ENCODE assay signal across 31 cellular contexts in the genomic region with DNA sequence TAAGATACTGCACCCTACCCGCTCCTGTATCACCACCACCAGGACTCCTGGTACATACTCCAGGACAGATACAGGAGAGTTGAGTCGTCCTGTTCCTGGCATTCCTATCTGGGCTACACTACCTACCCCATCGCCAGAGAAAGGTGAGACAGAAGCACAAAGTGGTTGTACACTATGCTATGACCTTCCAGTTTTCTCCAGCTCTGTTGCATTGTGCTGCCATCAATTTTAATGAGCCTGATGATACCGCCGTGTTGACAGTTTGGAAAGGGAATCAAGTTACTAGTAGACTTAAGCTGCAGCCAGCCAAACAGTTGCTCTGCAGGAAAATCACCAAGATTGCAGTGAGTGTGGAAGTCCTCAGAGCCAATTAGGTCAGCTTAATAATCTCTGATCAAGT. TPM values are rescaled to one million over a fixed set of nuclear protein-coding genes. Genes with fewer than 3 reads are reported as not detected.
DNase-seq lines count a peak whose midpoint lies in the region; ATAC-seq, FAIRE-seq and TF ChIP-seq lines count a peak whose summit lies in the region.
"Had no signal": no experiment of that assay in that cellular context is flagged by ENCODE, and none has a peak within 500 bp of the region (broad histone marks: within the 10 kb centered on the region; RNA-seq: fewer than 3 reads in every experiment).

No MANE protein-coding gene starts in this region.

- TF ChIP-seq CTCF in HepG2 (CRISPR knock-in tag; IDR thresholded peaks at IDR 0.05), result no peak
- TF ChIP-seq CTCF in right lobe of liver (IDR thresholded peaks at IDR 0.05), result no peak
- no peak for TF ChIP-seq CTCF in HFFc6 (IDR thresholded peaks at IDR 0.05)
- no peak for TF ChIP-seq CTCF in pancreas (IDR thresholded peaks at IDR 0.05)

- ATAC-seq in HepG2 (peak; percentile 13), right lobe of liver (no peak), T-helper 17 cell (no peak), pancreas (no peak)
- ATAC-seq: activated CD4-positive, CD25-positive, alpha-beta regulatory T cell treated with anti-CD3 and anti-CD28 coated beads, Interleukin-2, amount 50 U/mL, for 24 hours; gastroesophageal sphincter; mucosa of descending colon; natural killer cell; SK-N-SH treated with all-trans-retinoic acid at 6 μM for 48 hours; stimulated activated naive CD8-positive, alpha-beta T cell treated with anti-CD3 and anti-CD28 coated beads, Interleukin-15, Interleukin-2, amounts not matched to agents 100 U/mL and 50 U/mL, for 24 hours had no signal

- FAIRE-seq in HepG2 (lab: Jason Lieb, UNC), result no peak
- FAIRE-seq in pancreas (lab: Jason Lieb, UNC), result no peak
- FAIRE-seq: endothelial cell of umbilical vein, GM12892, TTC549, urothelium cell line had no signal

- peaks cover 13 to 56% of the 10 kb centered on the region in 2 experiments for H3K36me3 ChIP-seq in HepG2 (replicated peaks in 1 of 2; ENCODE audit: control insufficient read depth in 1 of 2, insufficient read depth in 2 of 2, low read length in 2 of 2)
- H3K36me3 ChIP-seq in right lobe of liver, result peaks cover 12 to 58% (median 25%) of the 10 kb centered on the region in 4 donors
- H3K36me3 ChIP-seq in pancreas, result peaks cover 4 to 33% (median 19%) of the 10 kb centered on the region in 3 donors
- H3K36me3 ChIP-seq in CD4-positive, alpha-beta memory T cell (ENCODE audit: insufficient read depth, low read length), result peaks cover 48% of the 10 kb centered on the region

- no TSS peak for BruUV-seq in HepG2 (replicated peaks; lab: Mats Ljungman, UMichigan)

- H3K36me3 Mint-ChIP-seq in T-helper 17 cell (ENCODE audit: low read depth) (peaks cover 16% of the 10 kb centered on the region), HFFc6 (ENCODE audit: low read depth) (peaks cover 37% of the 10 kb centered on the region)
- H3K36me3 Mint-ChIP-seq in CD4-positive, alpha-beta memory T cell, result peaks cover 44 to 52% of the 10 kb centered on the region in 2 donors

- H3K9me3 Mint-ChIP-seq in HFFc6, result no peaks in the 10 kb centered on the region
- H3K9me3 Mint-ChIP-seq in CD4-positive, alpha-beta memory T cell, result no peaks in the 10 kb centered on the region
- H3K9me3 Mint-ChIP-seq: activated CD4-positive, alpha-beta memory T cell treated with anti-CD3 and anti-CD28 coated beads, Interleukin-2, amount 10 ng/mL, durations not matched to agents 7 days and 5 days; activated naive CD4-positive, alpha-beta T cell treated with anti-CD3 and anti-CD28 coated beads, Interleukin-2, amount 50 U/mL, for 24 hours; activated T-helper 2 cell treated with anti-CD3 and anti-CD28 coated beads, Interferon-gamma antibody, Interleukin-2, Interleukin-4, amounts not matched to agents 10 μg/mL and 5 μg/mL and 100 μg/mL, durations not matched to agents 14 hours and 24 hours and 36 hours; natural killer cell; T-helper 1 cell treated with Interleukin-12 subunit alpha and Interleukin-12 subunit beta and Interleukin-4 antibody, amounts not matched to agents 30 μg/mL and 1 μg/mL, for 36 hours had no signal

- no peak for TF ChIP-seq EP300 in HepG2 (IDR thresholded peaks at IDR 0.05; ENCODE audit: low read depth in 2 of 2, low read length in 2 of 2)
- no peak for TF ChIP-seq EP300 in HepG2 (CRISPR knock-in tag; IDR thresholded peaks at IDR 0.05; ENCODE audit: borderline replicate concordance)

- H3K27ac ChIP-seq in HepG2 (ENCODE audit: extremely low read length, insufficient read depth, low read length) (no peak overlapping the region), right lobe of liver (no peak overlapping the region), pancreas (no peak overlapping the region)
- H3K27ac ChIP-seq in CD4-positive, alpha-beta memory T cell (ENCODE audit: low read depth, low read length), result no peak overlapping the region
- H3K27ac ChIP-seq: brain microvascular endothelial cell, gastroesophageal sphincter, PC-9 had no signal

- DNase-seq in HepG2 (ENCODE audit: low spot score), result no peak
- no peak for DNase-seq in right lobe of liver
- DNase-seq in T-helper 17 cell, result no peak
- DNase-seq in left kidney (ENCODE audit: low read depth, low spot score), result peak; percentile 56
- DNase-seq in HFFc6, result no peak
- no peak for DNase-seq in pancreas
- DNase-seq in CD4-positive, alpha-beta memory T cell, result no peak
- DNase-seq: activated CD4-positive, alpha-beta memory T cell treated with anti-CD3 and anti-CD28 coated beads, Interleukin-2, amount 10 ng/mL, durations not matched to agents 7 days and 5 days; amniotic stem cell; brain microvascular endothelial cell; COR-L47; kidney glomerular epithelial cell; mammary epithelial cell; mucosa of descending colon; natural killer cell; NCI-H1436 treated with DMSO at 0.1 percent for 48 hours; NCI-H446 treated with DMSO at 0.1 percent for 48 hours; NK-92 treated with Interleukin-12 subunit alpha and Interleukin-12 subunit beta, amount 100 ng/mL, for 24 hours; PC-9; stimulated activated naive CD8-positive, alpha-beta T cell treated with anti-CD3 and anti-CD28 coated beads, Interleukin-15, Interleukin-2, amounts not matched to agents 100 U/mL and 50 U/mL, for 24 hours had no signal

- no peak overlapping the region for H3K4me2 ChIP-seq in HepG2 (ENCODE audit: low read depth, low read length)
- H3K4me2 ChIP-seq: PC-9, smooth muscle cell had no signal

- CTCF ChIA-PET in HepG2 (lab: Yijun Ruan, JAX; ENCODE audit: low intra/inter-chr PET ratio, low total read pairs), result no interaction called here
- CTCF ChIA-PET in CD4-positive, alpha-beta memory T cell (lab: Charles Lee; ENCODE audit: partially characterized antibody), result interaction anchor here (1.0 to 2.2 kb wide), 2 partner anchors 11 to 16 kb away, joined by 3 to 8 read pairs; no protein-coding TSS in a partner anchor

- H2AFZ ChIP-seq in HepG2 (ENCODE audit: low read length), result no peak overlapping the region
- H2AFZ ChIP-seq: PC-9 had no signal

- no peaks in the 10 kb centered on the region for H3K4me1 Mint-ChIP-seq in T-helper 17 cell
- H3K4me1 Mint-ChIP-seq in HFFc6 (ENCODE audit: low read depth), result peaks cover 20% of the 10 kb centered on the region
- H3K4me1 Mint-ChIP-seq in CD4-positive, alpha-beta memory T cell, result peaks cover 0 to 2% (median 0%) of the 10 kb centered on the region in 4 donors
- H3K4me1 Mint-ChIP-seq: activated CD4-positive, alpha-beta memory T cell treated with anti-CD3 and anti-CD28 coated beads, Interleukin-2, amount 10 ng/mL, durations not matched to agents 7 days and 5 days had no signal

- H3K27me3 ChIP-seq in HepG2 (ENCODE audit: control insufficient read depth in 1 of 2, insufficient read depth in 2 of 2, low read length in 2 of 2) (no peaks in the 10 kb centered on the region), right lobe of liver (no peaks in the 10 kb centered on the region), pancreas (no peaks in the 10 kb centered on the region)
- no peaks in the 10 kb centered on the region for H3K27me3 ChIP-seq in CD4-positive, alpha-beta memory T cell (ENCODE audit: insufficient read depth, low read length)
- H3K27me3 ChIP-seq: brain microvascular endothelial cell, gastroesophageal sphincter had no signal

- intact Hi-C loops in HepG2 (cut with micrococcal nuclease; ENCODE audit: unreplicated experiment) (no loop called here), right lobe of liver (cut with DNase I) (no loop called here), pancreas (cut with DNase I) (no loop called here)
- intact Hi-C loops in CD4-positive, alpha-beta memory T cell (cut with micrococcal nuclease), result no loop called here

- TF ChIP-seq POLR2A in HepG2 (IDR thresholded peaks at IDR 0.05; ENCODE audit: insufficient read depth in 1 of 2, low read depth in 2 of 2, low read length in 2 of 2), result no peak
- no peak for TF ChIP-seq POLR2A in right lobe of liver (IDR thresholded peaks at IDR 0.05)

- peak overlapping the region; percentile 67 for H3K27ac Mint-ChIP-seq in T-helper 17 cell
- no peak overlapping the region; the same call in 1 of the 2 replicates for H3K27ac Mint-ChIP-seq in HFFc6
- H3K27ac Mint-ChIP-seq in CD4-positive, alpha-beta memory T cell, result peak overlapping the region in 1 of 7 donors; percentile 12
- H3K27ac Mint-ChIP-seq: activated CD4-positive, alpha-beta memory T cell treated with anti-CD3 and anti-CD28 coated beads, Interleukin-2, amount 10 ng/mL, durations not matched to agents 7 days and 5 days; activated naive CD4-positive, alpha-beta T cell treated with anti-CD3 and anti-CD28 coated beads, Interleukin-2, amount 50 U/mL, for 24 hours; activated T-helper 2 cell treated with anti-CD3 and anti-CD28 coated beads, Interferon-gamma antibody, Interleukin-2, Interleukin-4, amounts not matched to agents 10 μg/mL and 5 μg/mL and 100 μg/mL, durations not matched to agents 14 hours and 24 hours and 36 hours; T-helper 1 cell treated with Interleukin-12 subunit alpha and Interleukin-12 subunit beta and Interleukin-4 antibody, amounts not matched to agents 30 μg/mL and 1 μg/mL, for 36 hours had no signal

- no peaks in the 10 kb centered on the region for H3K79me2 ChIP-seq in HepG2 (ENCODE audit: insufficient read depth, low read length)

- no peaks in the 10 kb centered on the region for H4K20me1 ChIP-seq in HepG2 (ENCODE audit: insufficient read depth, low read length)

- WGBS in HepG2 (ENCODE audit: low lambda C conversion rate), result 99% methylated on average over 5 of the region's 5 CpGs
- 94% methylated on average over 5 of the region's 5 CpGs for WGBS in right lobe of liver (ENCODE audit: insufficient coverage, low coverage, low lambda C conversion rate, missing lambda C conversion rate)
- 84 to 86% methylated on average over 5 of the region's 5 CpGs for WGBS in pancreas, 2 donors

- H3K9ac ChIP-seq in HepG2 (ENCODE audit: insufficient read depth, low read depth, low read length), result no peak overlapping the region

- no peak overlapping the region for H3K4me3 Mint-ChIP-seq in T-helper 17 cell
- H3K4me3 Mint-ChIP-seq in HFFc6, result no peak overlapping the region
- no peak overlapping the region for H3K4me3 Mint-ChIP-seq in CD4-positive, alpha-beta memory T cell
- H3K4me3 Mint-ChIP-seq: activated CD4-positive, alpha-beta memory T cell treated with anti-CD3 and anti-CD28 coated beads, Interleukin-2, amount 10 ng/mL, durations not matched to agents 7 days and 5 days; activated naive CD4-positive, alpha-beta T cell treated with anti-CD3 and anti-CD28 coated beads, Interleukin-2, amount 50 U/mL, for 24 hours; natural killer cell; T-helper 1 cell treated with Interleukin-12 subunit alpha and Interleukin-12 subunit beta and Interleukin-4 antibody, amounts not matched to agents 30 μg/mL and 1 μg/mL, for 36 hours had no signal

- in situ Hi-C loops in HepG2 (cut with HindIII; ENCODE audit: extremely low pct_ligation_motif_present, low pct_unique_long_range_greater_than_20kb), result no loop called here

- H3K4me3 ChIP-seq in HepG2 (replicated peaks in 1 of 3; ENCODE audit: insufficient read depth in 1 of 3, low read depth in 2 of 3, low read length in 3 of 3) (no peak overlapping the region), right lobe of liver (no peak overlapping the region), pancreas (no peak overlapping the region)
- no peak overlapping the region for H3K4me3 ChIP-seq in CD4-positive, alpha-beta memory T cell (ENCODE audit: low read length in 2 of 2)
- H3K4me3 ChIP-seq: gastroesophageal sphincter, mucosa of descending colon, PC-9, smooth muscle cell had no signal

- POLR2A ChIA-PET in HepG2 (lab: Yijun Ruan, JAX), result no interaction called here
- POLR2A ChIA-PET in CD4-positive, alpha-beta memory T cell (lab: Charles Lee; ENCODE audit: partially characterized antibody), result interaction anchor here (1.8 kb wide), 1 partner anchor 32 kb away, joined by 5 read pairs; no protein-coding TSS in a partner anchor

- H3K27me3 Mint-ChIP-seq in T-helper 17 cell (no peaks in the 10 kb centered on the region), HFFc6 (ENCODE audit: insufficient read depth) (no peaks in the 10 kb centered on the region)
- H3K27me3 Mint-ChIP-seq in CD4-positive, alpha-beta memory T cell, result no peaks in the 10 kb centered on the region
- H3K27me3 Mint-ChIP-seq: activated CD4-positive, alpha-beta memory T cell treated with anti-CD3 and anti-CD28 coated beads, Interleukin-2, amount 10 ng/mL, durations not matched to agents 7 days and 5 days; activated naive CD4-positive, alpha-beta T cell treated with anti-CD3 and anti-CD28 coated beads, Interleukin-2, amount 50 U/mL, for 24 hours had no signal

- no peaks in the 10 kb centered on the region for H3K4me1 ChIP-seq in HepG2 (ENCODE audit: insufficient read depth, low read length)
- H3K4me1 ChIP-seq in right lobe of liver, result peaks cover 0 to 8% (median 0%) of the 10 kb centered on the region in 4 donors
- H3K4me1 ChIP-seq in pancreas, result no peaks in the 10 kb centered on the region
- no peaks in the 10 kb centered on the region for H3K4me1 ChIP-seq in CD4-positive, alpha-beta memory T cell (ENCODE audit: insufficient read depth, low read length)
- H3K4me1 ChIP-seq: gastroesophageal sphincter had no signal

- no peaks in the 10 kb centered on the region for H3K9me3 ChIP-seq in HepG2 (ENCODE audit: low read length)
- H3K9me3 ChIP-seq in right lobe of liver, result no peaks in the 10 kb centered on the region
- no peaks in the 10 kb centered on the region for H3K9me3 ChIP-seq in T-helper 17 cell (ENCODE audit: control insufficient read depth, low read length, poor library complexity, severe bottlenecking)
- H3K9me3 ChIP-seq in pancreas, result no peaks in the 10 kb centered on the region
- no peaks in the 10 kb centered on the region for H3K9me3 ChIP-seq in CD4-positive, alpha-beta memory T cell (ENCODE audit: control insufficient read depth in 1 of 2, low read length in 2 of 2)
- H3K9me3 ChIP-seq: gastroesophageal sphincter, mucosa of descending colon had no signal

- no peak for TF ChIP-seq RAD21 in HepG2 (CRISPR knock-in tag; IDR thresholded peaks at IDR 0.05)

RNA-seq across cellular contexts. Expression of a gene that starts 35.2 kb away (rescaled TPM):
- total RNA-seq in HepG2 (2016; rRNA removed; fragmentation: Illumina TruSeq; extraction: Trizol), result 22.1 and 67.0 TPM in 2 replicates
- total RNA-seq in HepG2 (2016; cell fraction: cytosol; rRNA removed; fragmentation: Illumina TruSeq; extraction: Trizol; ENCODE audit: low read depth), result 19.9 and 21.3 TPM in 2 replicates
- total RNA-seq in HepG2 (2016; cell fraction: insoluble cytoplasmic fraction; rRNA removed; fragmentation: Illumina TruSeq; extraction: Trizol), result 20.8 and 59.2 TPM in 2 replicates
- total RNA-seq in HepG2 (2016; cell fraction: membrane; rRNA removed; fragmentation: Illumina TruSeq; extraction: Trizol), result 40.3 and 40.9 TPM in 2 replicates
- 43.6 and 45.8 TPM in 2 replicates for total RNA-seq in HepG2 (2016; cell fraction: nucleus; rRNA removed; fragmentation: Illumina TruSeq; extraction: Trizol)
- 30.3 and 37.5 TPM in 2 replicates for polyA plus RNA-seq in HepG2 (2011; rRNA removed)
- 14.5 and 21.7 TPM in 2 replicates for polyA plus RNA-seq in HepG2 (2011; cell fraction: cytosol; rRNA removed)
- 9.4 and 15.4 TPM in 2 replicates for polyA plus RNA-seq in HepG2 (2011; cell fraction: nucleus; rRNA removed)
- polyA plus RNA-seq in HepG2 (2012), result 239 and 295 TPM in 2 replicates
- 128 and 145 TPM in 2 replicates for polyA plus RNA-seq in HepG2 (2016; cell fraction: cytosol; fragmentation: Illumina TruSeq; extraction: Trizol; ENCODE audit: low read depth)
- polyA plus RNA-seq in HepG2 (2016; cell fraction: insoluble cytoplasmic fraction; fragmentation: Illumina TruSeq; extraction: Trizol; ENCODE audit: low read depth), result 375 and 395 TPM in 2 replicates
- 226 and 237 TPM in 2 replicates for polyA plus RNA-seq in HepG2 (2016; cell fraction: membrane; fragmentation: Illumina TruSeq; extraction: Trizol; ENCODE audit: low read depth)
- polyA plus RNA-seq in HepG2 (2016; cell fraction: nucleus; fragmentation: Illumina TruSeq; extraction: Trizol; ENCODE audit: insufficient read depth, low read depth), result 223 and 239 TPM in 2 replicates
- 10.5 and 18.2 TPM in 2 replicates for polyA minus RNA-seq in HepG2 (2011; rRNA and poly(A)+ RNA removed; ENCODE audit: low replicate concordance)
- polyA minus RNA-seq in HepG2 (2011; cell fraction: cytosol; rRNA and poly(A)+ RNA removed), result 36.3 and 51.7 TPM in 2 replicates
- 39.5 and 51.6 TPM in 2 replicates for polyA minus RNA-seq in HepG2 (2011; cell fraction: nucleus; rRNA and poly(A)+ RNA removed)
- 10 to 100 TPM in 5 of 6 experiments, 1 to 10 TPM in 1; 8.2 to 38.0 (median 30.6) TPM for total RNA-seq in right lobe of liver
- 100 to 1,000 TPM; 143 to 158 TPM for total RNA-seq in T-helper 17 cell
- 100 to 1,000 TPM in 5 of 6 experiments, 10 to 100 TPM in 1; 99.6 to 165 (median 155) TPM for total RNA-seq in HFFc6 (2021; fragmentation: NEBNext Ultra II Directional; extraction: Animal tissue kit (Norgen Biotek cat#: 25700))
- total RNA-seq in pancreas, result 10 to 100 TPM; 48.8 to 89.3 (median 65.3) TPM
- polyA plus RNA-seq in pancreas, result 10 to 100 TPM; 72.3 to 73.4 TPM
- 100 to 1,000 TPM; 164 to 168 TPM for total RNA-seq in CD4-positive, alpha-beta memory T cell
- polyA plus RNA-seq in CD4-positive, alpha-beta memory T cell, result 10 to 100 TPM; 70.4 to 92.1 TPM

RNA-seq across cellular contexts. Expression of a gene that starts 38.2 kb away (rescaled TPM):
- 203 and 266 TPM in 2 replicates for total RNA-seq in HepG2 (2016; rRNA removed; fragmentation: Illumina TruSeq; extraction: Trizol)
- 49.6 and 52.9 TPM in 2 replicates for total RNA-seq in HepG2 (2016; cell fraction: cytosol; rRNA removed; fragmentation: Illumina TruSeq; extraction: Trizol; ENCODE audit: low read depth)
- total RNA-seq in HepG2 (2016; cell fraction: insoluble cytoplasmic fraction; rRNA removed; fragmentation: Illumina TruSeq; extraction: Trizol), result 208 and 294 TPM in 2 replicates
- 63.3 and 63.6 TPM in 2 replicates for total RNA-seq in HepG2 (2016; cell fraction: membrane; rRNA removed; fragmentation: Illumina TruSeq; extraction: Trizol)
- total RNA-seq in HepG2 (2016; cell fraction: nucleus; rRNA removed; fragmentation: Illumina TruSeq; extraction: Trizol), result 77.5 and 79.4 TPM in 2 replicates
- 80.9 and 86.9 TPM in 2 replicates for polyA plus RNA-seq in HepG2 (2011; rRNA removed)
- polyA plus RNA-seq in HepG2 (2011; cell fraction: cytosol; rRNA removed), result 105 and 118 TPM in 2 replicates
- 34.7 and 37.4 TPM in 2 replicates for polyA plus RNA-seq in HepG2 (2011; cell fraction: nucleus; rRNA removed)
- polyA plus RNA-seq in HepG2 (2012), result 84.8 and 103 TPM in 2 replicates
- polyA plus RNA-seq in HepG2 (2016; cell fraction: cytosol; fragmentation: Illumina TruSeq; extraction: Trizol; ENCODE audit: low read depth), result 42.6 and 48.8 TPM in 2 replicates
- 258 and 291 TPM in 2 replicates for polyA plus RNA-seq in HepG2 (2016; cell fraction: insoluble cytoplasmic fraction; fragmentation: Illumina TruSeq; extraction: Trizol; ENCODE audit: low read depth)
- polyA plus RNA-seq in HepG2 (2016; cell fraction: membrane; fragmentation: Illumina TruSeq; extraction: Trizol; ENCODE audit: low read depth), result 45.4 and 47.4 TPM in 2 replicates
- polyA plus RNA-seq in HepG2 (2016; cell fraction: nucleus; fragmentation: Illumina TruSeq; extraction: Trizol; ENCODE audit: insufficient read depth, low read depth), result 98.0 and 99.6 TPM in 2 replicates
- 77.2 and 87.3 TPM in 2 replicates for polyA minus RNA-seq in HepG2 (2011; rRNA and poly(A)+ RNA removed; ENCODE audit: low replicate concordance)
- 32.7 and 40.5 TPM in 2 replicates for polyA minus RNA-seq in HepG2 (2011; cell fraction: cytosol; rRNA and poly(A)+ RNA removed)
- 42.8 and 50.6 TPM in 2 replicates for polyA minus RNA-seq in HepG2 (2011; cell fraction: nucleus; rRNA and poly(A)+ RNA removed)
- total RNA-seq in right lobe of liver, result 10 to 100 TPM; 16.4 to 43.2 (median 30.2) TPM
- total RNA-seq in T-helper 17 cell, result 10 to 100 TPM; 38.1 to 44.9 TPM
- total RNA-seq in HFFc6 (2021; fragmentation: NEBNext Ultra II Directional; extraction: Animal tissue kit (Norgen Biotek cat#: 25700)), result 100 to 1,000 TPM in 4 of 6 experiments, 10 to 100 TPM in 2; 82.4 to 103 (median 101) TPM
- total RNA-seq in pancreas, result 10 to 100 TPM; 22.8 to 36.5 (median 30.5) TPM
- 10 to 100 TPM; 29.5 to 31.1 TPM for polyA plus RNA-seq in pancreas
- 10 to 100 TPM; 22.1 to 23.2 TPM for total RNA-seq in CD4-positive, alpha-beta memory T cell
- 10 to 100 TPM; 34.6 to 55.3 TPM for polyA plus RNA-seq in CD4-positive, alpha-beta memory T cell
